Comparison of ENCODE assay signal across 8 cellular contexts in the genomic region with DNA sequence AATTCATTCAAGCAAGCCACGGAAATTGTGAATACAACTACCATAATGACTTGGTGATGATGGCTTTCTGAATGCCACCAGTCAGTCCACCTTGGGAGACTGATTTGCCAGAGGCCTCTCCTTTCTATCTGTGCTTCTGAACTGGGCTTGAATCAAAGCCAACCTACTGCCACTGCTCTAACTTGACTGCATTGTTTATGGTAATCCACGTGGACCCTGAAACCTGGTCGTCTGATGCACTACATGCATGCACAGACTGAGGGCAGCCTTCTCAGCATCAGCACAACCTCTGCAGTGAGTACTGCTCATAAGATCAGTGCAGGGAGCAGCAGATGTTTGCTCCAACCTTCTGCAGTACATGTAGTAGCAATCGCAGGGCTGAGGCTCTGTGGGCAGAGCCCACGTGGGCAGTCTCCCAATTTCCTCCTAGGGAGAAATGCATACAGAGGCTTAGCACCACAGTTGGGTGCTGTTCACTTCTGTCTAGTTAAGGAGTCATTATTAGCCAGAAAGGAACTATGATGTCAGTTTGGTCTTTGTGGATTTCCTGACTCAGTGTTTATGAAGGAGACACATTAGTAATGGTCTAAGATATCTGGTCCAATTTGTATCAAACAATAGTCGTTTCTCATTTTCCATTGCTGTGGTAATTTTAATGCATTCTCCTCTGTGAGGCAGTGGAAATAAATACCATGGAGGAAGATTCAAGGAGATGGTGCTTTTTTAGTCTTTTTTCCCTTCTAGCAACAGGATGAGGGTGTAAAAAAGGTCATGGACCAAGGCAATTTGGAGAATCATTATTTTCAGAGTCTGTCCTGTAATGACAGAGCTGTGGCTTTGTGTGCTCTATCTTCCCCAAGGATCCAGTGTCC.
A peak's percentile ranks its signal among the peaks of the same experiment; 100 is the strongest.
DNase-seq lines count a peak whose midpoint lies in the region; ATAC-seq and TF ChIP-seq lines count a peak whose summit lies in the region.

No MANE protein-coding gene starts in this region.

- no peaks in the 10 kb centered on the region for H3K9me3 ChIP-seq in effector memory CD4-positive, alpha-beta T cell (ENCODE audit: control insufficient read depth, low read length)

- H3K4me1 ChIP-seq in effector memory CD4-positive, alpha-beta T cell (ENCODE audit: control insufficient read depth, insufficient read depth, low read length, poor library complexity, severe bottlenecking), result peaks cover 21% of the 10 kb centered on the region

- H3K36me3 ChIP-seq in effector memory CD4-positive, alpha-beta T cell (ENCODE audit: control insufficient read depth, insufficient read depth, low read length), result no peaks in the 10 kb centered on the region

- no peaks in the 10 kb centered on the region for H3K9me3 Mint-ChIP-seq in T-cell

- H3K4me1 Mint-ChIP-seq in T-cell, result peaks cover 38 to 47% (median 42%) of the 10 kb centered on the region in 3 donors

- no peak overlapping the region for H3K4me3 ChIP-seq in AG04449 (ENCODE audit: low read depth, low read length)
- no peak overlapping the region for H3K4me3 ChIP-seq in effector memory CD4-positive, alpha-beta T cell (ENCODE audit: insufficient read depth, low read depth, low read length, poor library complexity, severe bottlenecking)

- no peak for TF ChIP-seq CTCF in AG04449 (IDR thresholded peaks at IDR 0.05; ENCODE audit: insufficient read depth, low read length, missing control alignments)

- H3K27ac ChIP-seq in effector memory CD4-positive, alpha-beta T cell (ENCODE audit: insufficient read depth, low read length, poor library complexity, severe bottlenecking), result peak overlapping the region; percentile 8

- DNase-seq in AG04449 (ENCODE audit: low read depth, low spot score) (peak; percentile 28), T-cell (peak in 26 of 34 experiments; percentile 7 to 37 (median 19)), cerebellar cortex (ENCODE audit: low spot score) (no peak), GF-D8 (lab: John Stamatoyannopoulos, UW) (no peak)
- peak in 2 of 3 donors; percentile 12 to 16 for DNase-seq in effector memory CD4-positive, alpha-beta T cell
- peak; percentile 75 for DNase-seq in stimulated activated CD4-positive, alpha-beta T cell treated with anti-CD3 and anti-CD28 coated beads, Interleukin-1b, Interleukin-23, amount 100 ng/mL, for 48 hours

- peak overlapping the region; percentile 91 to 97 for H3K27ac Mint-ChIP-seq in T-cell

- no peaks in the 10 kb centered on the region for H3K27me3 ChIP-seq in effector memory CD4-positive, alpha-beta T cell (replicated peaks; ENCODE audit: control insufficient read depth, insufficient read depth, low read length, poor library complexity, severe bottlenecking)

- peak overlapping the region; percentile 28 to 58 (median 36) for H3K4me3 Mint-ChIP-seq in T-cell

- no peaks in the 10 kb centered on the region for H3K36me3 Mint-ChIP-seq in T-cell

- POLR2A ChIA-PET in AG04449 (lab: Yijun Ruan, JAX), result no interaction called here
- POLR2A ChIA-PET in T-cell (lab: Charles Lee), result interaction anchor here in 1 of 2 donors (0.6 kb wide), 1 partner anchor 83 kb away, joined by 3 read pairs; a partner anchor contains a TSS

- ATAC-seq in GM18520 (IDR thresholded peaks at IDR 0.05; ENCODE audit: unreplicated experiment) (peak; percentile 53), HG02973 (IDR thresholded peaks at IDR 0.05; ENCODE audit: unreplicated experiment) (peak; percentile 63), T-cell (replicated peaks in 1 of 4) (peak; percentile 53 to 66 (median 60))

- H3K27me3 Mint-ChIP-seq in T-cell, result no peaks in the 10 kb centered on the region

- CTCF ChIA-PET in AG04449 (lab: Yijun Ruan, JAX) (no interaction called here), T-cell (lab: Charles Lee) (interaction anchor here in 1 of 2 donors (1.3 to 1.4 kb wide), 2 partner anchors 9 to 37 kb away, joined by 3 read pairs; no protein-coding TSS in a partner anchor)

Comparison
In these comparisons a context has a peak if more than half of its experiments do, and no peak if none do; other contexts are left out.
1. DNase-seq: peak in AG04449 (single experiment), T-cell (26 of 34), effector memory CD4-positive, alpha-beta T cell (2 of 3) and stimulated activated CD4-positive, alpha-beta T cell treated with anti-CD3 and anti-CD28 coated beads, Interleukin-1b, Interleukin-23, amount 100 ng/mL, for 48 hours (single experiment); none in cerebellar cortex (single experiment) and GF-D8 (single experiment).
2. Peak in every context shown above with its lines, with median percentiles within 50 percentile points of each other: ATAC-seq.